In the genomic region with DNA sequence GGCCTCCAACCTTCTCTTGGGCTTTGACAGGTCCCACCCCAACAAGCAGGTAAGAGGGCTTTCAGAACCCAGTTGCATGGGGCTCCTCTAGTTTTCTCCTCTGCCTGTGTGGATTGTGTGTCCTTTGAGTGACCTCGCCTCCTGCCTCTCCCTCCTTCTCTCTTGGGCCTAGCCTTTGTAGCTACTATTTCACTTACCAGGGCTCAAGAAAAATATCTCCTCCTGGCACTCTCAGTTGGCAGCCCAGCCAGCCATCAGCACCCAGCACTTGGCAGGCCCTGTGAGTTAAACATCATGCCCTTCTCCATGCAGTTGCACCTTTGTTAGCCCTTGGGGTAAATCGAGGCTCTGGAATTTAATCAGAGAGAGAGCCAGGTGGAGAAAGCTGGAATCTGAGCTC, we compare ENCODE assay signal across 17 cellular contexts. TPM values are rescaled to one million over a fixed set of nuclear protein-coding genes. Genes with fewer than 3 reads are reported as not detected.
DNase-seq lines count a peak whose midpoint lies in the region; ATAC-seq and TF ChIP-seq lines count a peak whose summit lies in the region.
"Had no signal": no experiment of that assay in that cellular context is flagged by ENCODE, and none has a peak within 500 bp of the region (broad histone marks: within the 10 kb centered on the region; RNA-seq: fewer than 3 reads in every experiment).

No MANE protein-coding gene starts in this region.

- POLR2A ChIA-PET in activated naive CD8-positive, alpha-beta T cell treated with anti-CD3 and anti-CD28 coated beads, Interleukin-2, amount 10 ng/mL, durations not matched to agents 7 days and 5 days (lab: Charles Lee) = no interaction called here

- H3K27ac Mint-ChIP-seq in activated naive CD4-positive, alpha-beta T cell treated with anti-CD3 and anti-CD28 coated beads, Interleukin-2, amount 50 U/mL, for 72 hours = peak overlapping the region; percentile 44 to 82
- no peak overlapping the region for H3K27ac Mint-ChIP-seq in activated naive CD4-positive, alpha-beta T cell treated with anti-CD3 and anti-CD28 coated beads for 36 hours
- peak overlapping the region; percentile 17 for H3K27ac Mint-ChIP-seq in activated naive CD8-positive, alpha-beta T cell treated with anti-CD3 and anti-CD28 coated beads, Interleukin-2, amount 10 ng/mL, durations not matched to agents 7 days and 5 days
- peak overlapping the region; percentile 39 for H3K27ac Mint-ChIP-seq in memory B cell

- peaks cover 40% of the 10 kb centered on the region for H3K4me1 Mint-ChIP-seq in activated naive CD4-positive, alpha-beta T cell treated with anti-CD3 and anti-CD28 coated beads for 36 hours (ENCODE audit: low read depth)
- H3K4me1 Mint-ChIP-seq in activated naive CD8-positive, alpha-beta T cell treated with anti-CD3 and anti-CD28 coated beads, Interleukin-2, amount 10 ng/mL, durations not matched to agents 7 days and 5 days = peaks cover 37% of the 10 kb centered on the region
- peaks cover 28% of the 10 kb centered on the region for H3K4me1 Mint-ChIP-seq in memory B cell

- no peak overlapping the region for H3K4me3 Mint-ChIP-seq in activated naive CD4-positive, alpha-beta T cell treated with anti-CD3 and anti-CD28 coated beads for 36 hours
- no peak overlapping the region for H3K4me3 Mint-ChIP-seq in activated naive CD8-positive, alpha-beta T cell treated with anti-CD3 and anti-CD28 coated beads, Interleukin-2, amount 10 ng/mL, durations not matched to agents 7 days and 5 days
- H3K4me3 Mint-ChIP-seq in memory B cell = no peak overlapping the region

- peaks cover 43 to 57% of the 10 kb centered on the region in 2 donors for H3K36me3 Mint-ChIP-seq in activated naive CD4-positive, alpha-beta T cell treated with anti-CD3 and anti-CD28 coated beads, Interleukin-2, amount 50 U/mL, for 72 hours
- peaks cover 42% of the 10 kb centered on the region for H3K36me3 Mint-ChIP-seq in activated naive CD4-positive, alpha-beta T cell treated with anti-CD3 and anti-CD28 coated beads for 36 hours (ENCODE audit: low read depth)
- peaks cover 68% of the 10 kb centered on the region for H3K36me3 Mint-ChIP-seq in activated naive CD8-positive, alpha-beta T cell treated with anti-CD3 and anti-CD28 coated beads, Interleukin-2, amount 10 ng/mL, durations not matched to agents 7 days and 5 days
- H3K36me3 Mint-ChIP-seq in memory B cell = peaks cover 17% of the 10 kb centered on the region

- peaks cover 8 to 9% of the 10 kb centered on the region in 2 donors for H3K9me3 Mint-ChIP-seq in activated naive CD4-positive, alpha-beta T cell treated with anti-CD3 and anti-CD28 coated beads, Interleukin-2, amount 50 U/mL, for 72 hours
- no peaks in the 10 kb centered on the region for H3K9me3 Mint-ChIP-seq in activated naive CD4-positive, alpha-beta T cell treated with anti-CD3 and anti-CD28 coated beads for 36 hours
- H3K9me3 Mint-ChIP-seq in activated naive CD8-positive, alpha-beta T cell treated with anti-CD3 and anti-CD28 coated beads, Interleukin-2, amount 10 ng/mL, durations not matched to agents 7 days and 5 days = no peaks in the 10 kb centered on the region
- no peaks in the 10 kb centered on the region for H3K9me3 Mint-ChIP-seq in memory B cell

- H3K27ac ChIP-seq in temporal lobe (ENCODE audit: low read depth, low read length) = peak overlapping the region; percentile 13
- H3K27ac ChIP-seq: A549, GM23248, KMS-11, vagina had no signal

- H3K27me3 Mint-ChIP-seq in activated naive CD4-positive, alpha-beta T cell treated with anti-CD3 and anti-CD28 coated beads for 36 hours (ENCODE audit: low read depth) = no peaks in the 10 kb centered on the region
- no peaks in the 10 kb centered on the region for H3K27me3 Mint-ChIP-seq in activated naive CD8-positive, alpha-beta T cell treated with anti-CD3 and anti-CD28 coated beads, Interleukin-2, amount 10 ng/mL, durations not matched to agents 7 days and 5 days
- H3K27me3 Mint-ChIP-seq in memory B cell = peaks cover 6% of the 10 kb centered on the region

- CTCF ChIA-PET in activated naive CD4-positive, alpha-beta T cell treated with anti-CD3 and anti-CD28 coated beads for 36 hours (lab: Charles Lee) = no interaction called here

- intact Hi-C loops in activated naive CD4-positive, alpha-beta T cell treated with anti-CD3 and anti-CD28 coated beads for 36 hours (cut with micrococcal nuclease) = no loop called here

- no peak for ATAC-seq in activated naive CD4-positive, alpha-beta T cell treated with anti-CD3 and anti-CD28 coated beads, Interleukin-2, amount 50 U/mL, for 72 hours
- no peak for ATAC-seq in activated naive CD8-positive, alpha-beta T cell treated with anti-CD3 and anti-CD28 coated beads, Interleukin-2, amount 10 ng/mL, durations not matched to agents 7 days and 5 days (ENCODE audit: low read depth)
- ATAC-seq in memory B cell (ENCODE audit: low read depth) (no peak), omental fat pad (ENCODE audit: low FRiP score) (no peak)
- ATAC-seq: A549 had no signal

- DNase-seq in activated naive CD4-positive, alpha-beta T cell treated with anti-CD3 and anti-CD28 coated beads, Interleukin-2, amount 50 U/mL, for 72 hours (ENCODE audit: low spot score in 2 of 2) = no peak
- DNase-seq in activated naive CD4-positive, alpha-beta T cell treated with anti-CD3 and anti-CD28 coated beads for 36 hours = no peak
- no peak for DNase-seq in activated naive CD8-positive, alpha-beta T cell treated with anti-CD3 and anti-CD28 coated beads, Interleukin-2, amount 10 ng/mL, durations not matched to agents 7 days and 5 days
- no peak for DNase-seq in memory B cell (ENCODE audit: low spot score in 2 of 2)
- no peak for DNase-seq in NCI-H1092 (lab: John Stamatoyannopoulos, UW)
- DNase-seq in activated CD8-positive, alpha-beta memory T cell treated with anti-CD3 and anti-CD28 coated beads for 24 hours = no peak
- no peak for DNase-seq in omental fat pad (ENCODE audit: low spot score)
- DNase-seq: activated CD4-positive, alpha-beta T cell treated with anti-CD3 and anti-CD28 coated beads for 48 hours; GM23248; NCI-H2081; NCI-H510A; stimulated activated CD4-positive, alpha-beta T cell treated with anti-CD3 and anti-CD28 coated beads, Interleukin-2, amount 100 ng/mL, for 24 hours; SW 1271 had no signal

- no peak for TF ChIP-seq CTCF in omental fat pad (IDR thresholded peaks at IDR 0.05)

RNA-seq across cellular contexts. Expression of a gene that starts 36.0 kb away (rescaled TPM):
- 100 to 1,000 TPM in 1 of 2 donors, 10 to 100 TPM in 1; 90.4 to 139 TPM for total RNA-seq in activated naive CD4-positive, alpha-beta T cell treated with anti-CD3 and anti-CD28 coated beads, Interleukin-2, amount 50 U/mL, for 72 hours
- 10 to 100 TPM; 66.8 to 67.2 TPM for total RNA-seq in activated naive CD4-positive, alpha-beta T cell treated with anti-CD3 and anti-CD28 coated beads for 36 hours
- total RNA-seq in activated naive CD8-positive, alpha-beta T cell treated with anti-CD3 and anti-CD28 coated beads, Interleukin-2, amount 10 ng/mL, durations not matched to agents 7 days and 5 days = 100 to 1,000 TPM; 179 to 195 TPM
- 40.6 TPM for total RNA-seq in temporal lobe
- total RNA-seq in omental fat pad = 10 to 100 TPM in 3 of 4 donors, 1 to 10 TPM in 1; 5.8 to 93.0 (median 11.1) TPM
